Comparison of ENCODE assay signal across 9 cellular contexts in genomic region chr11:68257477-68258362, GRCh38. TPM values are rescaled to one million over a fixed set of nuclear protein-coding genes. Genes with fewer than 3 reads are reported as not detected.
A peak's percentile ranks its signal among the peaks of the same experiment; 100 is the strongest.
DNase-seq lines count a peak whose midpoint lies in the region; ATAC-seq and TF ChIP-seq lines count a peak whose summit lies in the region.
"Had no signal": no experiment of that assay in that cellular context is flagged by ENCODE, and none has a peak within 500 bp of the region (broad histone marks: within the 10 kb centered on the region; RNA-seq: fewer than 3 reads in every experiment).

No MANE protein-coding gene starts in this region.

- H2AFZ ChIP-seq in SK-N-SH (ENCODE audit: low read depth), result peak overlapping the region; percentile 69; the same call in 1 of the 2 replicates

- H3K4me3 Mint-ChIP-seq in activated naive CD4-positive, alpha-beta T cell treated with anti-CD3 and anti-CD28 coated beads for 36 hours, result no peak overlapping the region
- no peak overlapping the region for H3K4me3 Mint-ChIP-seq in osteocyte (ENCODE audit: unreplicated experiment)
- H3K4me3 Mint-ChIP-seq: stimulated activated naive CD8-positive, alpha-beta T cell treated with anti-CD3 and anti-CD28 coated beads, Interleukin-15, Interleukin-2, amounts not matched to agents 100 ng/mL and 50 ng/mL, for 24 hours had no signal

- POLR2A ChIA-PET in SK-N-SH (lab: Yijun Ruan, JAX), result interaction anchor here (0.9 to 2.8 kb wide), 2 partner anchors 13 to 39 kb away, joined by 3 to 13 read pairs; partner anchors contain the start of gene C11orf24

- H3K4me1 Mint-ChIP-seq in activated naive CD4-positive, alpha-beta T cell treated with anti-CD3 and anti-CD28 coated beads for 36 hours (ENCODE audit: low read depth), result peaks cover 2% of the 10 kb centered on the region
- peaks cover 37% of the 10 kb centered on the region for H3K4me1 Mint-ChIP-seq in osteocyte (ENCODE audit: unreplicated experiment)

- 54% methylated on average over 15 of the region's 22 CpGs for WGBS in SK-N-SH (ENCODE audit: low lambda C conversion rate)

- peaks cover 7% of the 10 kb centered on the region for H3K36me3 Mint-ChIP-seq in activated naive CD4-positive, alpha-beta T cell treated with anti-CD3 and anti-CD28 coated beads for 36 hours (ENCODE audit: low read depth)
- peaks cover 19% of the 10 kb centered on the region for H3K36me3 Mint-ChIP-seq in osteocyte (ENCODE audit: unreplicated experiment)

- no peak overlapping the region for H3K4me2 ChIP-seq in SK-N-SH

- H3K79me2 ChIP-seq in SK-N-SH (ENCODE audit: insufficient read depth), result no peaks in the 10 kb centered on the region

- H3K27ac Mint-ChIP-seq in activated naive CD4-positive, alpha-beta T cell treated with anti-CD3 and anti-CD28 coated beads for 36 hours, result no peak overlapping the region
- peak overlapping the region; percentile 95 for H3K27ac Mint-ChIP-seq in osteocyte (ENCODE audit: unreplicated experiment)
- H3K27ac Mint-ChIP-seq: stimulated activated naive CD8-positive, alpha-beta T cell treated with anti-CD3 and anti-CD28 coated beads, Interleukin-15, Interleukin-2, amounts not matched to agents 100 ng/mL and 50 ng/mL, for 24 hours had no signal

- CTCF ChIA-PET in SK-N-SH (lab: Yijun Ruan, JAX), result interaction anchor here (0.6 to 11.3 kb wide), 55 partner anchors 8 to 632 kb away, joined by 3 to 170 read pairs (median 5); partner anchors contain the start of gene C11orf24
- CTCF ChIA-PET in activated naive CD4-positive, alpha-beta T cell treated with anti-CD3 and anti-CD28 coated beads for 36 hours (lab: Charles Lee), result interaction anchor here (0.5 to 6.2 kb wide), 26 partner anchors 8 to 728 kb away, joined by 3 to 151 read pairs (median 4); partner anchors contain the start of gene C11orf24

- no peaks in the 10 kb centered on the region for H3F3A ChIP-seq in SK-N-SH (replicated peaks; ENCODE audit: insufficient read depth)

- peaks cover 0 to 4% of the 10 kb centered on the region in 2 experiments; a peak in 2 of 4 replicates for H3K4me1 ChIP-seq in SK-N-SH (ENCODE audit: control insufficient read depth in 1 of 2, insufficient read depth in 2 of 2, low read depth in 1 of 2, low read length in 1 of 2)

- intact Hi-C loops in activated naive CD4-positive, alpha-beta T cell treated with anti-CD3 and anti-CD28 coated beads for 36 hours (cut with micrococcal nuclease), result loop anchor here (1.0 kb wide), 3 partner anchors 40 to 190 kb away; no protein-coding TSS in a partner anchor

- peak; percentile 86 for TF ChIP-seq RAD21 in SK-N-SH (IDR thresholded peaks at IDR 0.05; ENCODE audit: low read length)

- H3K9me3 ChIP-seq in SK-N-SH, result no peaks in the 10 kb centered on the region

- peaks cover 0 to 20% of the 10 kb centered on the region in 2 experiments for H3K36me3 ChIP-seq in SK-N-SH (replicated peaks in 1 of 2; ENCODE audit: control insufficient read depth in 1 of 2, insufficient read depth in 2 of 2, low read length in 1 of 2)

- no peak overlapping the region for H3K27ac ChIP-seq in SK-N-SH (ENCODE audit: low read depth in 2 of 2, low read length in 1 of 2)
- peak overlapping the region; percentile 63 for H3K27ac ChIP-seq in temporal lobe (ENCODE audit: low read depth, low read length)

- H3K27me3 ChIP-seq in SK-N-SH (ENCODE audit: insufficient read depth), result no peaks in the 10 kb centered on the region

- H3K9me3 Mint-ChIP-seq in activated naive CD4-positive, alpha-beta T cell treated with anti-CD3 and anti-CD28 coated beads for 36 hours, result no peaks in the 10 kb centered on the region
- no peaks in the 10 kb centered on the region for H3K9me3 Mint-ChIP-seq in osteocyte (ENCODE audit: unreplicated experiment)
- H3K9me3 Mint-ChIP-seq: stimulated activated naive CD8-positive, alpha-beta T cell treated with anti-CD3 and anti-CD28 coated beads, Interleukin-15, Interleukin-2, amounts not matched to agents 100 ng/mL and 50 ng/mL, for 24 hours had no signal

- TF ChIP-seq EP300 in SK-N-SH (IDR thresholded peaks at IDR 0.05; ENCODE audit: borderline replicate concordance in 1 of 2, low read depth in 1 of 2, low read length in 1 of 2), result no peak

- H3K9me2 ChIP-seq in SK-N-SH, result no peaks in the 10 kb centered on the region

- H3K4me3 ChIP-seq in SK-N-SH (ENCODE audit: low read depth in 2 of 2, low read length in 1 of 2), result peak overlapping the region in 1 of 2 experiments; percentile 13; a peak in 1 of 4 replicates

- no peaks in the 10 kb centered on the region for H4K20me1 ChIP-seq in SK-N-SH (ENCODE audit: insufficient read depth)

- TF ChIP-seq CTCF in SK-N-SH (IDR thresholded peaks at IDR 0.05) (peak; percentile 87), osteocyte (IDR thresholded peaks at IDR 0.05) (peak; percentile 93)

- no peak overlapping the region for H3K9ac ChIP-seq in SK-N-SH

- DNase-seq in GF-D8 (lab: John Stamatoyannopoulos, UW) (peak; percentile 65), NCI-H1048 (lab: John Stamatoyannopoulos, UW) (peak; percentile 84), SK-N-SH (peak; percentile 88), globus pallidus (ENCODE audit: low spot score) (peak; percentile 94), osteocyte (ENCODE audit: extremely low spot score, unreplicated experiment) (peak; percentile 98)
- peak; percentile 97 for DNase-seq in activated naive CD4-positive, alpha-beta T cell treated with anti-CD3 and anti-CD28 coated beads for 36 hours

- no peaks in the 10 kb centered on the region for H3K27me3 Mint-ChIP-seq in activated naive CD4-positive, alpha-beta T cell treated with anti-CD3 and anti-CD28 coated beads for 36 hours (ENCODE audit: low read depth)
- no peaks in the 10 kb centered on the region for H3K27me3 Mint-ChIP-seq in osteocyte (ENCODE audit: unreplicated experiment)
- H3K27me3 Mint-ChIP-seq: stimulated activated naive CD8-positive, alpha-beta T cell treated with anti-CD3 and anti-CD28 coated beads, Interleukin-15, Interleukin-2, amounts not matched to agents 100 ng/mL and 50 ng/mL, for 24 hours had no signal

- ATAC-seq in HG02642 (IDR thresholded peaks at IDR 0.05; ENCODE audit: poor library complexity, unreplicated experiment), result no peak

TF ChIP-seq in SK-N-SH, 30 proteins besides CTCF, POLR2A, EP300 and RAD21 (continues in another document):
- TF ChIP-seq NFIC (IDR thresholded peaks at IDR 0.05; ENCODE audit: borderline replicate concordance) (peak; percentile 73), PBX3 (IDR thresholded peaks at IDR 0.05) (no peak), NRF1 (IDR thresholded peaks at IDR 0.05; ENCODE audit: low read depth, low read length) (no peak), SIN3A (IDR thresholded peaks at IDR 0.05; ENCODE audit: borderline replicate concordance, low read depth, low read length) (peak; percentile 34; the same call in 1 of the 2 replicates), EZH2phosphoT487 (IDR thresholded peaks at IDR 0.05; ENCODE audit: borderline replicate concordance, low read depth) (no peak), GABPA (IDR thresholded peaks at IDR 0.05; ENCODE audit: low read depth) (no peak)
- TF ChIP-seq, protein P1, sequence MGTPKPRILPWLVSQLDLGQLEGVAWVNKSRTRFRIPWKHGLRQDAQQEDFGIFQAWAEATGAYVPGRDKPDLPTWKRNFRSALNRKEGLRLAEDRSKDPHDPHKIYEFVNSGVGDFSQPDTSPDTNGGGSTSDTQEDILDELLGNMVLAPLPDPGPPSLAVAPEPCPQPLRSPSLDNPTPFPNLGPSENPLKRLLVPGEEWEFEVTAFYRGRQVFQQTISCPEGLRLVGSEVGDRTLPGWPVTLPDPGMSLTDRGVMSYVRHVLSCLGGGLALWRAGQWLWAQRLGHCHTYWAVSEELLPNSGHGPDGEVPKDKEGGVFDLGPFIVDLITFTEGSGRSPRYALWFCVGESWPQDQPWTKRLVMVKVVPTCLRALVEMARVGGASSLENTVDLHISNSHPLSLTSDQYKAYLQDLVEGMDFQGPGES (IDR thresholded peaks at IDR 0.05; ENCODE audit: low read depth, low read length), result no peak

RNA-seq across cellular contexts. Expression of gene C11orf24, which starts 14.1 kb away (rescaled TPM):
- 50.9 and 52.1 TPM in 2 replicates for polyA plus RNA-seq in SK-N-SH (2012; rRNA removed)
- 29.9 and 37.6 TPM in 2 replicates for polyA plus RNA-seq in SK-N-SH (2012; cell fraction: cytosol; rRNA removed)
- 37.7 and 41.7 TPM in 2 replicates for polyA plus RNA-seq in SK-N-SH (2012; cell fraction: nucleus; rRNA removed)
- 10 to 100 TPM; 28.5 to 29.5 TPM for total RNA-seq in activated naive CD4-positive, alpha-beta T cell treated with anti-CD3 and anti-CD28 coated beads for 36 hours
- 70.1 and 80.9 TPM in 2 replicates for total RNA-seq in osteocyte
- 6.9 TPM for total RNA-seq in temporal lobe

RNA-seq across cellular contexts. Expression of gene KMT5B, which starts 44.6 kb away (rescaled TPM):
- polyA plus RNA-seq in SK-N-SH (2012; rRNA removed), result 8.4 and 10.4 TPM in 2 replicates
- 10.5 and 11.5 TPM in 2 replicates for polyA plus RNA-seq in SK-N-SH (2012; cell fraction: cytosol; rRNA removed)
- polyA plus RNA-seq in SK-N-SH (2012; cell fraction: nucleus; rRNA removed), result 18.0 and 20.8 TPM in 2 replicates
- 10 to 100 TPM; 18.4 to 21.6 TPM for total RNA-seq in activated naive CD4-positive, alpha-beta T cell treated with anti-CD3 and anti-CD28 coated beads for 36 hours
- total RNA-seq in osteocyte, result 59.4 and 59.8 TPM in 2 replicates
- 123 TPM for total RNA-seq in temporal lobe

RNA-seq across cellular contexts. Expression of gene LRP5, which starts 54.7 kb away (rescaled TPM):
- 10.2 and 15.0 TPM in 2 replicates for polyA plus RNA-seq in SK-N-SH (2012; rRNA removed)
- 6.1 and 10.0 TPM in 2 replicates for polyA plus RNA-seq in SK-N-SH (2012; cell fraction: cytosol; rRNA removed)
- polyA plus RNA-seq in SK-N-SH (2012; cell fraction: nucleus; rRNA removed), result 18.6 and 21.7 TPM in 2 replicates
- total RNA-seq in activated naive CD4-positive, alpha-beta T cell treated with anti-CD3 and anti-CD28 coated beads for 36 hours, result 10 to 100 TPM; 14.3 to 17.1 TPM
- total RNA-seq in osteocyte, result 162 and 179 TPM in 2 replicates
- 12.5 TPM for total RNA-seq in temporal lobe
